ENCODE assay signal across 30 cellular contexts in the genomic region with DNA sequence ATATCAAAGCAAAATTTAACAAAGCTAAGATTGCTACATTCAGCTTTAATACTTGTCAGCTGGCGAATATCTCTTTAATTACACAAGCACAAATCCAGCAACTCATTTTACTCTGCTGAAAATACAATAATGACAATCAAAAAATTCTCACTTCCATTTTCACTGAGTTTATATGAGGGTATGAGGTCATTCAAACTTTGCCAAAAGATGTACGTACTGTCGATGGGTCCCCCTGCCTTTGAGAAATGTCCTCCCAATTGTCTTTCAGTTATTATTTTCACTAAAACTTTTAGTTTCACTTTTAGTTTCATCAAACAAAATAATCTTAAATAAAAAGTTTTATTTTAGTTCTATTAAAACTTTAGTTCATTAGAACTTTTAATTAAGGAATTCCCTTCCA.
DNase-seq lines count a peak whose midpoint lies in the region; TF ChIP-seq lines count a peak whose summit lies in the region.
"Had no signal": no experiment of that assay in that cellular context is flagged by ENCODE, and none has a peak within 500 bp of the region (broad histone marks: within the 10 kb centered on the region; RNA-seq: fewer than 3 reads in every experiment).

No MANE protein-coding gene starts in this region.

- H3K79me2 ChIP-seq in PC-9 (ENCODE audit: low read depth): no peaks in the 10 kb centered on the region
- H3K79me2 ChIP-seq in OCI-LY7 (ENCODE audit: insufficient read depth, low read depth, low read length): no peaks in the 10 kb centered on the region

- no peak overlapping the region for H3K27ac Mint-ChIP-seq in chondrocyte (ENCODE audit: unreplicated experiment)
- H3K27ac Mint-ChIP-seq: activated naive CD8-positive, alpha-beta T cell treated with anti-CD3 and anti-CD28 coated beads, Interleukin-2, amount 10 ng/mL, durations not matched to agents 7 days and 5 days had no signal

- 0 out of 2 replicates have a peak overlapping the region, but pooled peaks have one; percentile 12 for H3K4me3 ChIP-seq in AG04449 (ENCODE audit: low read depth, low read length)
- no peak overlapping the region; the same call in 1 of the 2 replicates for H3K4me3 ChIP-seq in PC-9
- peak overlapping the region; percentile 7 for H3K4me3 ChIP-seq in fibroblast of villous mesenchyme (ENCODE audit: low read depth, low read length)
- no peak overlapping the region for H3K4me3 ChIP-seq in OCI-LY7 (ENCODE audit: low read depth, low read length, poor library complexity, severe bottlenecking)
- H3K4me3 ChIP-seq: gastroesophageal sphincter, SJCRH30, tibial artery had no signal

- POLR2A ChIA-PET in AG04449 (lab: Yijun Ruan, JAX) (no interaction called here), PC-9 (lab: Charles Lee; ENCODE audit: unreplicated experiment) (no interaction called here), OCI-LY7 (lab: Charles Lee) (no interaction called here)

- no peak overlapping the region for H2AFZ ChIP-seq in PC-9
- H2AFZ ChIP-seq in OCI-LY7 (ENCODE audit: low read length): no peak overlapping the region

- H3F3A ChIP-seq in PC-9 (ENCODE audit: insufficient read depth, low read depth): no peaks in the 10 kb centered on the region

- H3K9me3 Mint-ChIP-seq in chondrocyte (ENCODE audit: low read depth): peaks cover 23% of the 10 kb centered on the region

- H3K9me2 ChIP-seq in PC-9 (ENCODE audit: insufficient read depth) (no peaks in the 10 kb centered on the region), OCI-LY7 (ENCODE audit: insufficient read depth, low read length) (no peaks in the 10 kb centered on the region)

- H3K36me3 Mint-ChIP-seq in chondrocyte (ENCODE audit: low read depth): no peaks in the 10 kb centered on the region
- H3K36me3 Mint-ChIP-seq: activated naive CD8-positive, alpha-beta T cell treated with anti-CD3 and anti-CD28 coated beads, Interleukin-2, amount 10 ng/mL, durations not matched to agents 7 days and 5 days had no signal

- in situ Hi-C loops in GM13977 (cut with MboI; ENCODE audit: low pct_unique_long_range_greater_than_20kb, low sequenced_read_pairs, unreplicated experiment): no loop called here

- no peak overlapping the region for H3K27ac ChIP-seq in PC-9
- H3K27ac ChIP-seq in caudate nucleus (ENCODE audit: low read depth, low read length): no peak overlapping the region
- no peak overlapping the region for H3K27ac ChIP-seq in OCI-LY7 (ENCODE audit: low read depth, low read length, poor library complexity, severe bottlenecking)
- H3K27ac ChIP-seq: gastroesophageal sphincter, SJCRH30, tibial artery, WERI-Rb-1 had no signal

- H3K27me3 Mint-ChIP-seq in chondrocyte (ENCODE audit: low read depth): no peaks in the 10 kb centered on the region

- H3K4me2 ChIP-seq in PC-9: peak overlapping the region; percentile 42
- H3K4me2 ChIP-seq in OCI-LY7 (ENCODE audit: low read length): no peak overlapping the region

- H3K4me1 Mint-ChIP-seq in chondrocyte (ENCODE audit: low read depth): no peaks in the 10 kb centered on the region
- H3K4me1 Mint-ChIP-seq: H9 had no signal

- H3K36me3 ChIP-seq in PC-9 (ENCODE audit: low read depth) (no peaks in the 10 kb centered on the region), OCI-LY7 (ENCODE audit: insufficient read depth, low read length) (no peaks in the 10 kb centered on the region)
- H3K36me3 ChIP-seq: gastroesophageal sphincter, SJCRH30, tibial artery, WERI-Rb-1 had no signal

- H4K20me1 ChIP-seq in PC-9 (ENCODE audit: insufficient read depth) (no peaks in the 10 kb centered on the region), OCI-LY7 (ENCODE audit: insufficient read depth, low read length) (no peaks in the 10 kb centered on the region)

- no peak for TF ChIP-seq CTCF in AG04449 (IDR thresholded peaks at IDR 0.05; ENCODE audit: insufficient read depth, low read length, missing control alignments)
- TF ChIP-seq CTCF in GM13977 (IDR thresholded peaks at IDR 0.05; ENCODE audit: extremely low read depth, insufficient read depth, missing control alignments): no peak
- TF ChIP-seq CTCF in PC-9 (conservative IDR thresholded peaks at IDR 0.05): no peak
- TF ChIP-seq CTCF in fibroblast of villous mesenchyme (IDR thresholded peaks at IDR 0.05; ENCODE audit: insufficient read depth, low read depth, low read length): no peak
- TF ChIP-seq CTCF in chondrocyte (IDR thresholded peaks at IDR 0.05): no peak
- TF ChIP-seq CTCF in OCI-LY7 (conservative IDR thresholded peaks at IDR 0.05; ENCODE audit: low read length): no peak

- H3K27me3 ChIP-seq in PC-9 (ENCODE audit: insufficient read depth, low read depth): no peaks in the 10 kb centered on the region
- H3K27me3 ChIP-seq: gastroesophageal sphincter, SJCRH30, tibial artery had no signal

- H3K9me3 ChIP-seq in PC-9 (ENCODE audit: insufficient read depth, low read depth): no peaks in the 10 kb centered on the region
- H3K9me3 ChIP-seq in OCI-LY7 (ENCODE audit: low read length): no peaks in the 10 kb centered on the region
- H3K9me3 ChIP-seq: SJCRH30, tibial artery had no signal

- intact Hi-C loops in PC-9 (cut with micrococcal nuclease; ENCODE audit: unreplicated experiment) (no loop called here), OCI-LY7 (cut with micrococcal nuclease; ENCODE audit: unreplicated experiment) (no loop called here)

- H3K4me3 Mint-ChIP-seq in chondrocyte (ENCODE audit: unreplicated experiment): no peak overlapping the region
- H3K4me3 Mint-ChIP-seq: activated naive CD8-positive, alpha-beta T cell treated with anti-CD3 and anti-CD28 coated beads, Interleukin-2, amount 10 ng/mL, durations not matched to agents 7 days and 5 days; H9 had no signal

- CTCF ChIA-PET in AG04449 (lab: Yijun Ruan, JAX) (no interaction called here), PC-9 (lab: Charles Lee) (no interaction called here), OCI-LY7 (lab: Charles Lee; ENCODE audit: unreplicated experiment) (no interaction called here)

- DNase-seq in AG04449 (ENCODE audit: low read depth, low spot score) (no peak), GM13977 (ENCODE audit: low spot score) (peak; percentile 7), PC-9 (no peak), fibroblast of villous mesenchyme (ENCODE audit: low read depth) (no peak), caudate nucleus (lab: John Stamatoyannopoulos, UW) (no peak), chondrocyte (ENCODE audit: low spot score) (no peak), OCI-LY7 (ENCODE audit: low spot score) (no peak)
- DNase-seq: activated CD4-positive, alpha-beta T cell treated with anti-CD3 and anti-CD28 coated beads for 48 hours; activated gamma-delta T cell; activated naive CD8-positive, alpha-beta T cell treated with anti-CD3 and anti-CD28 coated beads, Interleukin-2, amount 10 ng/mL, durations not matched to agents 7 days and 5 days; activated T-cell treated with anti-CD3 and anti-CD28 coated beads, Interleukin-2, amount 50 U/mL, for 1 hour; C1 segment of cervical spinal cord; central memory CD4-positive, alpha-beta T cell; dermis blood vessel endothelial cell; H9; KG1; kidney glomerular epithelial cell; MV-4-11; naive thymus-derived CD8-positive, alpha-beta T cell; NCI-H1436 treated with DMSO at 0.1 percent for 48 hours; NCI-H2081 treated with DMSO at 0.1 percent for 48 hours; NCI-H226; NCI-H748 treated with DMSO at 0.1 percent for 48 hours; occipital lobe; SJCRH30; stimulated activated CD4-positive, alpha-beta T cell treated with anti-CD3 and anti-CD28 coated beads, Interleukin-15, amount 100 ng/mL, for 24 hours; stimulated activated CD4-positive, alpha-beta T cell treated with anti-CD3 and anti-CD28 coated beads, Interleukin-4, amount 100 ng/mL, for 4 hours; tibial artery; WERI-Rb-1 had no signal

- BruUV-seq in PC-9 (replicated peaks; lab: Mats Ljungman, UMichigan): no TSS peak
- BruUV-seq in OCI-LY7 (replicated peaks; lab: Mats Ljungman, UMichigan): no TSS peak

- H3K4me1 ChIP-seq in PC-9 (replicated peaks; ENCODE audit: insufficient read depth): no peaks in the 10 kb centered on the region
- H3K4me1 ChIP-seq in OCI-LY7 (ENCODE audit: insufficient read depth, low read length, poor library complexity, severe bottlenecking): no peaks in the 10 kb centered on the region
- H3K4me1 ChIP-seq: gastroesophageal sphincter, SJCRH30, tibial artery had no signal

Comparison
In these comparisons a context has a peak if more than half of its experiments do, and no peak if none do; other contexts are left out.
1. H3K4me3 ChIP-seq: peak in AG04449 (single experiment) and fibroblast of villous mesenchyme (single experiment); none in PC-9 (single experiment) and OCI-LY7 (single experiment).